In the genomic region with DNA sequence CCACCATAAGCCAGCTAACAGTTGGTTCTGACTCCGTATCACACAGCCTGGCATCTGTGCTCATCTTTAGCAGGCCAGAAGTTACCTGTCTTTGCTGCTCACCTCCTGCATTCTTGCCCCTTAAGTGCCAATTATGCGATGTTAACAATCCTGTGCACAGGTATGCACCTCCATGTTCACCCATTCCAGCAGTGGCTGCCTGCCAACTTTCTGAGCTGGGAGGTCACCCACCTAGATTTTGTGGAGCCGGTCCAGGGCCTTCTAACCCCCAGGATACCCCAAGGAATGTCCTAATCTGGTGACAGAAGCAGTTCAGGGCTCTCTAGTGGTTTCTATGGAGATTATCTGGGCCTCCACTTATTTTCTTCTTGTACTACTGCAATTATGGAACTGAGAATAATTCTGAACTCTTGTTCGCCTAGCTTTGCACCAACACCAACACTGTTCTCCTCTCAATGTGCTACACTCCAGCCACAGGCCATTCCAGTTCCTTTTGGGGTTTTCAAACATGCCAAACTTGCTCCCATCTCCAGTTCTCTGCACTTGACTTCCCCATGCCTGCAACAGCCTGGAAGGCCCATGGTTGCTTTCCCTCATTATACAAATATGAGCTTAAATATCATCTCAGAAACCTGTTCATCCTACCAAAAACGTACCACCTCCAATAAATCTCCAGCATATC, we compare ENCODE assay signal across 12 cellular contexts. TPM values are rescaled to one million over a fixed set of nuclear protein-coding genes. Genes with fewer than 3 reads are reported as not detected.
DNase-seq lines count a peak whose midpoint lies in the region; TF ChIP-seq lines count a peak whose summit lies in the region.
"Had no signal": no experiment of that assay in that cellular context is flagged by ENCODE, and none has a peak within 500 bp of the region (broad histone marks: within the 10 kb centered on the region; RNA-seq: fewer than 3 reads in every experiment).

No MANE protein-coding gene starts in this region.

- peaks cover 69% of the 10 kb centered on the region for H3K4me1 ChIP-seq in hepatocyte (ENCODE audit: insufficient read depth)

- H2AFZ ChIP-seq in hepatocyte, result no peak overlapping the region

- intact Hi-C loops in head of caudate nucleus (cut with DNase I), result no loop called here

- CTCF ChIA-PET in RWPE1 (lab: Yijun Ruan, JAX), result interaction anchor here (1.0 to 2.3 kb wide), 3 partner anchors 43 to 172 kb away, joined by 3 to 16 read pairs (median 3); no protein-coding TSS in a partner anchor

- 76% methylated on average over 5 of the region's 5 CpGs for WGBS in hepatocyte (ENCODE audit: low lambda C conversion rate, missing lambda C conversion rate)

- H3K4me3 ChIP-seq in hepatocyte, result no peak overlapping the region
- no peak overlapping the region for H3K4me3 ChIP-seq in skin epidermis
- H3K4me3 ChIP-seq: MG63 had no signal

- H3K4me2 ChIP-seq in hepatocyte, result peak overlapping the region; percentile 56

- H3K79me2 ChIP-seq in hepatocyte, result peaks cover 51% of the 10 kb centered on the region

- H3K9me3 ChIP-seq in hepatocyte (ENCODE audit: low read depth), result no peaks in the 10 kb centered on the region
- H3K9me3 ChIP-seq: MG63 had no signal

- H4K20me1 ChIP-seq in hepatocyte (ENCODE audit: insufficient read depth, poor library complexity, severe bottlenecking), result no peaks in the 10 kb centered on the region

- H3K27ac ChIP-seq in C4-2B (peak overlapping the region; percentile 39), RWPE1 (peak overlapping the region; percentile 76), hepatocyte (peak overlapping the region; percentile 64), skin epidermis (peak overlapping the region in 18 of 21 experiments; percentile 20 to 71 (median 52))

- POLR2A ChIA-PET in RWPE1 (lab: Yijun Ruan, JAX; ENCODE audit: low non-redundant PET), result no interaction called here

- TF ChIP-seq CTCF in C4-2B (conservative IDR thresholded peaks at IDR 0.05) (no peak), RWPE1 (conservative IDR thresholded peaks at IDR 0.05; ENCODE audit: low read depth) (no peak), hepatocyte (IDR thresholded peaks at IDR 0.05; ENCODE audit: poor library complexity) (no peak)

- no peaks in the 10 kb centered on the region for H3K27me3 ChIP-seq in hepatocyte
- H3K27me3 ChIP-seq: MG63 had no signal

- H3K9me2 ChIP-seq in hepatocyte (replicated peaks; ENCODE audit: insufficient read depth), result no peaks in the 10 kb centered on the region

- H3K36me3 ChIP-seq in hepatocyte (replicated peaks; ENCODE audit: insufficient read depth, low read depth), result no peaks in the 10 kb centered on the region

- DNase-seq in RWPE1 (ENCODE audit: low spot score), result no peak
- DNase-seq in hepatocyte (ENCODE audit: low spot score), result no peak
- no peak for DNase-seq in stimulated activated CD4-positive, alpha-beta T cell treated with anti-CD3 and anti-CD28 coated beads, Interleukin-4, amount 100 ng/mL, for 1 hour
- DNase-seq in head of caudate nucleus, result no peak
- DNase-seq in ecto neural progenitor cell (ENCODE audit: low spot score), result no peak
- no peak for DNase-seq in HPDE6-E6E7 (ENCODE audit: extremely low spot score)
- DNase-seq: activated CD4-positive, alpha-beta T cell treated with anti-CD3 and anti-CD28 coated beads for 36 hours; activated naive CD8-positive, alpha-beta T cell treated with anti-CD3 and anti-CD28 coated beads, Interleukin-2, amount 50 U/mL, for 24 hours; activated T-cell treated with anti-CD3 and anti-CD28 coated beads, Interleukin-2, amount 50 U/mL, for 1 hour had no signal

RNA-seq across cellular contexts. Expression of a gene that starts 9.0 kb away (rescaled TPM):
- total RNA-seq in hepatocyte, result 20.4 and 22.6 TPM in 2 replicates
- polyA plus RNA-seq in hepatocyte, result 22.5 and 23.7 TPM in 2 replicates
